7 cellular contexts compared by ENCODE assay signal in the genomic region with DNA sequence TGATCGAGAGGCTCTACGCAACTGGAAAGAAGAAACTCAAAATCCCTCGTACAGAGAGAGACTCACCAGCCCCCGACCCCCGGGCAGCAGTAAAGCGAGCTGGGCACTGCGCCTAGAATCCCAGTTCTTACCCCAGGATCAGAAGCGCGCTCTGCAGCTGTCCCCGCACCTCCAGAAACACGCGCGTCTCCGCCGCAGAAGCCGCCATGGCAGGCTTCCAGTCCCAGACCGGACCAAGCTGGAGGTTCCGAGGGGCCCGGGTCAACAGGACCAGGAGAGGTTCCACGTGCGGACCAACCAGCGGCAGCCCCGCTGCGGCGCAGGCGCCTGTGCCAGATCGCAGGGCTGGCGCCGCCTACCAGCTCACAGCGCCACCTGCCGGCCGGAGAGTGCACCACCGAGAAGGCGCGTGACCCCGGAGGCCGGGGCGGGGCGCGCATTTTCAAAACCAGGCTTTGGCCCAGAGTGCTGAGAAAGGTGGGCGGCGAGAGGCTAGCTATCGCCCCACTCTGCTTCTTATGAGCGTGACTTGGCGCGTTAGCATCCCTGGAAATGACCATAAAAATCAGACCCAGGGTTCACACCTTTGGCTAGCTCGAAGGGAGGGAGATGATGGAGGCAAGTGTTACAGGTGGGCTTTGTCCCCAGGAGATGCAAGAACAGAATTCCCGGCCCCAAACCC. TPM values are rescaled to one million over a fixed set of nuclear protein-coding genes. Genes with fewer than 3 reads are reported as not detected.
DNase-seq lines count a peak whose midpoint lies in the region; ATAC-seq and TF ChIP-seq lines count a peak whose summit lies in the region.

A gene with protein sequence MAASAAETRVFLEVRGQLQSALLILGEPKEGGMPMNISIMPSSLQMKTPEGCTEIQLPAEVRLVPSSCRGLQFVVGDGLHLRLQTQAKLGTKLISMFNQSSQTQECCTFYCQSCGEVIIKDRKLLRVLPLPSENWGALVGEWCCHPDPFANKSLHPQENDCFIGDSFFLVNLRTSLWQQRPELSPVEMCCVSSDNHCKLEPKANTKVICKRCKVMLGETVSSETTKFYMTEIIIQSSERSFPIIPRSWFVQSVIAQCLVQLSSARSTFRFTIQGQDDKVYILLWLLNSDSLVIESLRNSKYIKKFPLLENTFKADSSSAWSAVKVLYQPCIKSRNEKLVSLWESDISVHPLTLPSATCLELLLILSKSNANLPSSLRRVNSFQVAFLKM (minus strand): TSS at position 331 of the 682 bp plus-strand sequence. CDS start 123 bp downstream, at position 208.

- peak within 1 kb of the TSS; percentile 83 for H3K27ac Mint-ChIP-seq in T-helper 2 cell treated with Interferon-gamma antibody and Interleukin-4, amounts not matched to agents 5 μg/mL and 100 μg/mL, for 36 hours

- no peaks in the 10 kb centered on the region for H3K9me3 Mint-ChIP-seq in T-helper 2 cell treated with Interferon-gamma antibody and Interleukin-4, amounts not matched to agents 5 μg/mL and 100 μg/mL, for 36 hours

- ATAC-seq in HG02678 (IDR thresholded peaks at IDR 0.05; ENCODE audit: unreplicated experiment): peak; percentile 66

- H3K27me3 ChIP-seq in sigmoid colon: no peaks in the 10 kb centered on the region

- peak; percentile 75 for DNase-seq in NCI-H1105 treated with DMSO at 0.1 percent for 48 hours (lab: John Stamatoyannopoulos, UW)
- peak; percentile 92 for DNase-seq in T-helper 2 cell treated with Interferon-gamma antibody and Interleukin-4, amounts not matched to agents 5 μg/mL and 100 μg/mL, for 36 hours (ENCODE audit: low spot score)
- no peak for DNase-seq in astrocyte of the cerebellum (ENCODE audit: low read depth)
- peak; percentile 59 to 96 (median 81) for DNase-seq in hypothalamus (lab: John Stamatoyannopoulos, UW)
- peak; percentile 94 for DNase-seq in sigmoid colon

- H3K36me3 ChIP-seq in sigmoid colon: no peaks in the 10 kb centered on the region

- no peaks in the 10 kb centered on the region for H3K27me3 Mint-ChIP-seq in T-helper 2 cell treated with Interferon-gamma antibody and Interleukin-4, amounts not matched to agents 5 μg/mL and 100 μg/mL, for 36 hours (ENCODE audit: low read depth)

- H3K4me1 Mint-ChIP-seq in T-helper 2 cell treated with Interferon-gamma antibody and Interleukin-4, amounts not matched to agents 5 μg/mL and 100 μg/mL, for 36 hours (ENCODE audit: low read depth): peaks cover 33% of the 10 kb centered on the region

- peaks cover 0 to 24% (median 9%) of the 10 kb centered on the region in 4 donors for H3K4me1 ChIP-seq in sigmoid colon

- peaks cover 3% of the 10 kb centered on the region for H3K36me3 Mint-ChIP-seq in T-helper 2 cell treated with Interferon-gamma antibody and Interleukin-4, amounts not matched to agents 5 μg/mL and 100 μg/mL, for 36 hours (ENCODE audit: low read depth)

- in situ Hi-C loops in astrocyte of the cerebellum (cut with HindIII; ENCODE audit: low sequenced_read_pairs): no loop called here

- peak within 1 kb of the TSS; percentile 65 to 73 (median 68) for H3K27ac ChIP-seq in sigmoid colon

- H3K4me3 ChIP-seq in astrocyte of the cerebellum (ENCODE audit: low read depth, low read length) (peak within 1 kb of the TSS; percentile 82), sigmoid colon (peak within 1 kb of the TSS; percentile 63 to 78 (median 73))

- TF ChIP-seq POLR2A in GM15510 (IDR thresholded peaks at IDR 0.05; ENCODE audit: borderline replicate concordance, extremely low read depth, insufficient read length) (peak; percentile 90), sigmoid colon (IDR thresholded peaks at IDR 0.05) (no peak)

- H3K9me3 ChIP-seq in sigmoid colon: no peaks in the 10 kb centered on the region

- no peak for TF ChIP-seq EP300 in sigmoid colon (IDR thresholded peaks at IDR 0.05)

- intact Hi-C loops in sigmoid colon (cut with DNase I): loop anchor here (2.0 to 10.0 kb wide), 5 partner anchors 127 to 818 kb away; a partner anchor contains a TSS

- TF ChIP-seq CTCF in astrocyte of the cerebellum (IDR thresholded peaks at IDR 0.05; ENCODE audit: low read depth, low read length, missing control alignments) (peak; percentile 90), sigmoid colon (IDR thresholded peaks at IDR 0.05) (peak; percentile 85 to 97 (median 95))

- H3K4me3 Mint-ChIP-seq in T-helper 2 cell treated with Interferon-gamma antibody and Interleukin-4, amounts not matched to agents 5 μg/mL and 100 μg/mL, for 36 hours: peak within 1 kb of the TSS; percentile 90

- WGBS in sigmoid colon, 2 donors: 1 to 3% methylated on average over 48 of the region's 48 CpGs

RNA-seq across cellular contexts. Expression of the gene that starts here (rescaled TPM):
- 10 to 100 TPM in 2 of 4 donors, 1 to 10 TPM in 2; 8.0 to 10.7 (median 9.6) TPM for total RNA-seq in sigmoid colon
- 1 to 10 TPM; 1.6 to 5.4 (median 2.7) TPM for polyA plus RNA-seq in sigmoid colon
